ENCODE assay signal across 1 cellular context in genomic region chr11:1747753-1748466, GRCh38.
TF ChIP-seq lines count a peak whose summit lies in the region.

No MANE protein-coding gene starts in this region.

TF ChIP-seq in WTC11, 78 proteins besides CTCF, POLR2A, EP300 and RAD21 (continued from another document):
- TF ChIP-seq, protein P1, sequence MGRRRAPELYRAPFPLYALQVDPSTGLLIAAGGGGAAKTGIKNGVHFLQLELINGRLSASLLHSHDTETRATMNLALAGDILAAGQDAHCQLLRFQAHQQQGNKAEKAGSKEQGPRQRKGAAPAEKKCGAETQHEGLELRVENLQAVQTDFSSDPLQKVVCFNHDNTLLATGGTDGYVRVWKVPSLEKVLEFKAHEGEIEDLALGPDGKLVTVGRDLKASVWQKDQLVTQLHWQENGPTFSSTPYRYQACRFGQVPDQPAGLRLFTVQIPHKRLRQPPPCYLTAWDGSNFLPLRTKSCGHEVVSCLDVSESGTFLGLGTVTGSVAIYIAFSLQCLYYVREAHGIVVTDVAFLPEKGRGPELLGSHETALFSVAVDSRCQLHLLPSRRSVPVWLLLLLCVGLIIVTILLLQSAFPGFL (CRISPR knock-in tag; IDR thresholded peaks at IDR 0.05; ENCODE audit: borderline replicate concordance) = no peak
- TF ChIP-seq, protein P2, sequence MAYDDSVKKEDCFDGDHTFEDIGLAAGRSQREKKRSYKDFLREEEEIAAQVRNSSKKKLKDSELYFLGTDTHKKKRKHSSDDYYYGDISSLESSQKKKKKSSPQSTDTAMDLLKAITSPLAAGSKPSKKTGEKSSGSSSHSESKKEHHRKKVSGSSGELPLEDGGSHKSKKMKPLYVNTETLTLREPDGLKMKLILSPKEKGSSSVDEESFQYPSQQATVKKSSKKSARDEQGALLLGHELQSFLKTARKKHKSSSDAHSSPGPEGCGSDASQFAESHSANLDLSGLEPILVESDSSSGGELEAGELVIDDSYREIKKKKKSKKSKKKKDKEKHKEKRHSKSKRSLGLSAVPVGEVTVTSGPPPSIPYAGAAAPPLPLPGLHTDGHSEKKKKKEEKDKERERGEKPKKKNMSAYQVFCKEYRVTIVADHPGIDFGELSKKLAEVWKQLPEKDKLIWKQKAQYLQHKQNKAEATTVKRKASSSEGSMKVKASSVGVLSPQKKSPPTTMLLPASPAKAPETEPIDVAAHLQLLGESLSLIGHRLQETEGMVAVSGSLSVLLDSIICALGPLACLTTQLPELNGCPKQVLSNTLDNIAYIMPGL (CRISPR knock-in tag; IDR thresholded peaks at IDR 0.05) = no peak
